8 cellular contexts compared by ENCODE assay signal in the genomic region with DNA sequence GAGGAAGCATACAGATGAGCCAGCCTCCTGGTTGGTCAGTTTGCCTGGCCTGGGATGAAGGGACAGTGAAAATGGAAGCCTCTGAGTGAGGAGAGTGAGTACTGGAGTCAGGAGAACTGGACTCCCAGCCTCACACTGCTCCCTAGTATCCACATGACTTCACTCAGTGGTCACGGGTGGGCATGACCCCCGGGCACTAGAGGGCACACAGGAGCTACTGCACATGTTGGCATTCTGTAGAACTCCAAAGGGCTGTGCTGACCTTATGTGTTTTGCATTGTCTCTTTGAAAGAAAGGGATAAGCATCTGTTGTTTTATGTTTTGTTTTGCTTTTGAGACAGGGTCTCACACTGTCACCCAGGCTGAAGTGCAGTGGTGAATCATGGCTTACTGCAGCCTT. TPM values are rescaled to one million over a fixed set of nuclear protein-coding genes. Genes with fewer than 3 reads are reported as not detected.
DNase-seq lines count a peak whose midpoint lies in the region; ATAC-seq, FAIRE-seq and TF ChIP-seq lines count a peak whose summit lies in the region.

No MANE protein-coding gene starts in this region.

- no peak for TF ChIP-seq POLR2A in spleen (IDR thresholded peaks at IDR 0.05)

- H3K36me3 ChIP-seq in CD4-positive, CD25-positive, alpha-beta regulatory T cell (ENCODE audit: control insufficient read depth, insufficient read depth, low read length), result peaks cover 2% of the 10 kb centered on the region
- peaks cover 0 to 25% of the 10 kb centered on the region in 2 experiments for H3K36me3 ChIP-seq in keratinocyte (ENCODE audit: control insufficient read depth in 2 of 2, extremely low read depth in 1 of 2, insufficient read depth in 2 of 2, low read length in 2 of 2)
- H3K36me3 ChIP-seq in Karpas-422 (ENCODE audit: insufficient read depth, low read length), result peaks cover 48% of the 10 kb centered on the region
- H3K36me3 ChIP-seq in spleen, result peaks cover 0 to 90% (median 0%) of the 10 kb centered on the region in 6 donors

- FAIRE-seq in keratinocyte (lab: Jason Lieb, UNC), result no peak

- dilution Hi-C loops in keratinocyte (cut with MboI; ENCODE audit: extremely low pct_ligation_motif_present, low sequenced_read_pairs), result no loop called here

- H2AFZ ChIP-seq in keratinocyte (ENCODE audit: control insufficient read depth, low read length) (no peak overlapping the region), Karpas-422 (ENCODE audit: low read length) (no peak overlapping the region)

- H3K4me1 Mint-ChIP-seq in CD4-positive, CD25-positive, alpha-beta regulatory T cell, result peaks cover 1 to 21% (median 13%) of the 10 kb centered on the region in 4 donors
- peaks cover 16% of the 10 kb centered on the region for H3K4me1 Mint-ChIP-seq in activated T-cell treated with anti-CD3 and anti-CD28 coated beads, Interleukin-2, amount 50 U/mL, for 72 hours (ENCODE audit: low read depth)

- peaks cover 21% of the 10 kb centered on the region for H3K4me1 ChIP-seq in CD4-positive, CD25-positive, alpha-beta regulatory T cell (ENCODE audit: control insufficient read depth, insufficient read depth, low read length, poor library complexity, severe bottlenecking)
- H3K4me1 ChIP-seq in keratinocyte (ENCODE audit: control insufficient read depth, extremely low read depth, insufficient read depth, low read length) (no peaks in the 10 kb centered on the region), Karpas-422 (ENCODE audit: low read length) (no peaks in the 10 kb centered on the region), spleen (peaks cover 0 to under 1% (median 0%) of the 10 kb centered on the region in 6 donors)

- TF ChIP-seq CTCF in LNCAP (IDR thresholded peaks at IDR 0.05), result peak; percentile 31; the same call in 1 of the 2 replicates
- TF ChIP-seq CTCF in keratinocyte (optimal IDR thresholded peaks at IDR 0.05 in 1 of 3, IDR thresholded peaks at IDR 0.05 in 1 of 3, conservative IDR thresholded peaks at IDR 0.05 in 1 of 3; ENCODE audit: extremely low read depth in 1 of 3, insufficient read depth in 2 of 3, low read length in 3 of 3), result peak in 2 of 3 experiments; percentile 10 to 61
- peak in 5 of 11 experiments; percentile 7 to 49 (median 24) for TF ChIP-seq CTCF in spleen (IDR thresholded peaks at IDR 0.05 in 8 of 11, conservative IDR thresholded peaks at IDR 0.05 in 3 of 11)

- H3K9ac ChIP-seq in keratinocyte (ENCODE audit: control insufficient read depth, extremely low read depth, insufficient read depth, low read length) (no peak overlapping the region), Karpas-422 (ENCODE audit: low read length) (no peak overlapping the region)

- intact Hi-C loops in spleen (cut with DNase I; ENCODE audit: low total_unique reads), result no loop called here

- H3K27ac Mint-ChIP-seq in CD4-positive, CD25-positive, alpha-beta regulatory T cell, result peak overlapping the region; percentile 87 to 90 (median 90)
- peak overlapping the region; percentile 63 for H3K27ac Mint-ChIP-seq in activated T-cell treated with anti-CD3 and anti-CD28 coated beads, Interleukin-2, amount 50 U/mL, for 72 hours

- H3K9me3 ChIP-seq in CD4-positive, CD25-positive, alpha-beta regulatory T cell (ENCODE audit: control insufficient read depth in 2 of 2, low read length in 2 of 2), result no peaks in the 10 kb centered on the region
- H3K9me3 ChIP-seq in keratinocyte (ENCODE audit: control insufficient read depth, low read depth, low read length), result no peaks in the 10 kb centered on the region
- H3K9me3 ChIP-seq in Karpas-422 (ENCODE audit: low read length), result no peaks in the 10 kb centered on the region
- no peaks in the 10 kb centered on the region for H3K9me3 ChIP-seq in spleen

- no peaks in the 10 kb centered on the region for H3K36me3 Mint-ChIP-seq in CD4-positive, CD25-positive, alpha-beta regulatory T cell
- H3K36me3 Mint-ChIP-seq in activated T-cell treated with anti-CD3 and anti-CD28 coated beads, Interleukin-2, amount 50 U/mL, for 72 hours (ENCODE audit: insufficient read depth in 2 of 2), result peaks cover 19 to 55% of the 10 kb centered on the region in 2 donors

- H3K9me1 ChIP-seq in keratinocyte (ENCODE audit: control insufficient read depth, extremely low read depth, insufficient read depth, low read length), result no peaks in the 10 kb centered on the region

- peak; percentile 63 to 65 for ATAC-seq in CD4-positive, CD25-positive, alpha-beta regulatory T cell (ENCODE audit: low read depth in 2 of 2)
- ATAC-seq in activated T-cell treated with anti-CD3 and anti-CD28 coated beads, Interleukin-2, amount 50 U/mL, for 72 hours (replicated peaks in 1 of 2), result peak; percentile 63 to 77
- no peak for ATAC-seq in HG02981 (IDR thresholded peaks at IDR 0.05; ENCODE audit: unreplicated experiment)

- H3K4me2 ChIP-seq in keratinocyte (ENCODE audit: control insufficient read depth, extremely low read depth, insufficient read depth, low read depth, low read length) (no peak overlapping the region), Karpas-422 (ENCODE audit: low read depth, low read length, poor library complexity, severe bottlenecking) (no peak overlapping the region)

- H3K9me2 ChIP-seq in Karpas-422 (replicated peaks; ENCODE audit: insufficient read depth, low read length), result no peaks in the 10 kb centered on the region

- peak overlapping the region; percentile 78 for H3K27ac ChIP-seq in CD4-positive, CD25-positive, alpha-beta regulatory T cell (ENCODE audit: insufficient read depth, low read length, poor library complexity, severe bottlenecking)
- H3K27ac ChIP-seq in keratinocyte (ENCODE audit: control insufficient read depth, insufficient read depth, low read length) (no peak overlapping the region), Karpas-422 (ENCODE audit: low read length) (no peak overlapping the region), spleen (no peak overlapping the region)

- no peaks in the 10 kb centered on the region for H3K27me3 Mint-ChIP-seq in CD4-positive, CD25-positive, alpha-beta regulatory T cell
- H3K27me3 Mint-ChIP-seq in activated T-cell treated with anti-CD3 and anti-CD28 coated beads, Interleukin-2, amount 50 U/mL, for 72 hours (ENCODE audit: low read depth), result no peaks in the 10 kb centered on the region

- DNase-seq in CD4-positive, CD25-positive, alpha-beta regulatory T cell, result peak; percentile 20 to 44 (median 36)
- DNase-seq in activated T-cell treated with anti-CD3 and anti-CD28 coated beads, Interleukin-2, amount 50 U/mL, for 72 hours, result peak; percentile 40 to 44
- DNase-seq in keratinocyte (ENCODE audit: low read depth, low spot score) (no peak), Karpas-422 (no peak), retina (no peak), spleen (no peak)

- no peak overlapping the region for H3K4me3 Mint-ChIP-seq in CD4-positive, CD25-positive, alpha-beta regulatory T cell
- peak overlapping the region in 1 of 2 donors; percentile 43 for H3K4me3 Mint-ChIP-seq in activated T-cell treated with anti-CD3 and anti-CD28 coated beads, Interleukin-2, amount 50 U/mL, for 72 hours

- H3K79me2 ChIP-seq in keratinocyte (ENCODE audit: control insufficient read depth, insufficient read depth, low read length), result no peaks in the 10 kb centered on the region
- H3K79me2 ChIP-seq in Karpas-422 (ENCODE audit: low read length), result no peaks in the 10 kb centered on the region

- H3K27me3 ChIP-seq in CD4-positive, CD25-positive, alpha-beta regulatory T cell (ENCODE audit: control insufficient read depth, insufficient read depth, low read length), result no peaks in the 10 kb centered on the region
- H3K27me3 ChIP-seq in keratinocyte (ENCODE audit: control insufficient read depth, extremely low read depth, insufficient read depth, low read length), result no peaks in the 10 kb centered on the region
- no peaks in the 10 kb centered on the region for H3K27me3 ChIP-seq in Karpas-422 (ENCODE audit: low read length)
- no peaks in the 10 kb centered on the region for H3K27me3 ChIP-seq in spleen (replicated peaks in 1 of 7)

- 47 to 85% (median 65%) methylated on average over 2 of the region's 2 CpGs for WGBS in spleen, 5 donors

- no peaks in the 10 kb centered on the region for H4K20me1 ChIP-seq in keratinocyte (ENCODE audit: control insufficient read depth, extremely low read depth, insufficient read depth, low read length)
- no peaks in the 10 kb centered on the region for H4K20me1 ChIP-seq in Karpas-422 (ENCODE audit: insufficient read depth, low read depth, low read length)

- H3K9me3 Mint-ChIP-seq in CD4-positive, CD25-positive, alpha-beta regulatory T cell, result no peaks in the 10 kb centered on the region
- H3K9me3 Mint-ChIP-seq in activated T-cell treated with anti-CD3 and anti-CD28 coated beads, Interleukin-2, amount 50 U/mL, for 72 hours, result no peaks in the 10 kb centered on the region

- peak overlapping the region; percentile 8 for H3K4me3 ChIP-seq in CD4-positive, CD25-positive, alpha-beta regulatory T cell (ENCODE audit: low read depth, low read length)
- H3K4me3 ChIP-seq in keratinocyte (ENCODE audit: control insufficient read depth in 2 of 3, extremely low read depth in 1 of 3, insufficient read depth in 2 of 3, low read depth in 1 of 3, low read length in 3 of 3) (no peak overlapping the region), Karpas-422 (ENCODE audit: low read length) (no peak overlapping the region), spleen (no peak overlapping the region)

RNA-seq across cellular contexts. Expression of a gene that starts 23.7 kb away (rescaled TPM):
- total RNA-seq in CD4-positive, CD25-positive, alpha-beta regulatory T cell, result 14.0 TPM
- 10 to 100 TPM in 1 of 4 donors, 1 to 10 TPM in 3; 4.2 to 10.0 (median 8.1) TPM for polyA plus RNA-seq in CD4-positive, CD25-positive, alpha-beta regulatory T cell
- 10 to 100 TPM; 82.2 to 86.2 TPM for total RNA-seq in activated T-cell treated with anti-CD3 and anti-CD28 coated beads, Interleukin-2, amount 50 U/mL, for 72 hours
- polyA plus RNA-seq in keratinocyte (2.1 to 21.1 TPM (median 14.4 TPM) in 3 replicates), spleen (1 to 10 TPM in 2 of 3 donors, under 1 TPM in 1; 0.83 to 6.0 (median 4.5) TPM)
- 0.41 TPM for polyA plus RNA-seq in keratinocyte (2011; ENCODE audit: low read depth)
- polyA plus RNA-seq in keratinocyte (2011; cell fraction: cytosol; rRNA removed), result 3.7 and 3.9 TPM in 2 replicates
- 3.7 and 4.1 TPM in 2 replicates for polyA plus RNA-seq in keratinocyte (2011; cell fraction: nucleus; rRNA removed)
- 10.9 TPM in 1 of 2 replicates, not detected in the other for polyA plus RNA-seq in keratinocyte (2012; ENCODE audit: low replicate concordance)
- polyA minus RNA-seq in keratinocyte, result 2.8 to 22.4 TPM (median 11.7 TPM) in 3 replicates
- polyA minus RNA-seq in keratinocyte (2011; cell fraction: cytosol; rRNA and poly(A)+ RNA removed), result 3.5 TPM
- polyA minus RNA-seq in keratinocyte (2011; cell fraction: nucleus; rRNA and poly(A)+ RNA removed), result 1.4 and 1.5 TPM in 2 replicates
- 23.1 and 24.2 TPM in 2 replicates for total RNA-seq in Karpas-422 (2014; rRNA removed; shearing (Covaris generic); ENCODE audit: low replicate concordance)
- 1 to 10 TPM; 3.0 to 8.9 (median 5.0) TPM for total RNA-seq in spleen

RNA-seq across cellular contexts. Expression of a gene that starts 34.2 kb away (rescaled TPM):
- 27.8 TPM for total RNA-seq in CD4-positive, CD25-positive, alpha-beta regulatory T cell
- polyA plus RNA-seq in CD4-positive, CD25-positive, alpha-beta regulatory T cell, result 10 to 100 TPM in 2 of 4 donors, 1 to 10 TPM in 2; 7.5 to 17.5 (median 10.9) TPM
- 10 to 100 TPM; 28.0 to 31.4 TPM for total RNA-seq in activated T-cell treated with anti-CD3 and anti-CD28 coated beads, Interleukin-2, amount 50 U/mL, for 72 hours
- polyA plus RNA-seq in keratinocyte, result 0.28 to 0.66 TPM (median 0.58 TPM) in 3 replicates
- not detected for polyA plus RNA-seq in keratinocyte (2011; ENCODE audit: low read depth)
- polyA plus RNA-seq in keratinocyte (2011; cell fraction: cytosol; rRNA removed), result 0.10 and 0.11 TPM in 2 replicates
- 0.39 and 0.49 TPM in 2 replicates for polyA plus RNA-seq in keratinocyte (2011; cell fraction: nucleus; rRNA removed)
- polyA plus RNA-seq in keratinocyte (2012; ENCODE audit: low replicate concordance), result 0.07 and 0.72 TPM in 2 replicates
- 0.20 to 0.79 TPM (median 0.26 TPM) in 3 replicates for polyA minus RNA-seq in keratinocyte
- not detected for polyA minus RNA-seq in keratinocyte (2011; cell fraction: cytosol; rRNA and poly(A)+ RNA removed)
- not detected in 2 replicates for polyA minus RNA-seq in keratinocyte (2011; cell fraction: nucleus; rRNA and poly(A)+ RNA removed)
- 12.4 and 21.2 TPM in 2 replicates for total RNA-seq in Karpas-422 (2014; rRNA removed; shearing (Covaris generic); ENCODE audit: low replicate concordance)
- total RNA-seq in spleen, result 1 to 10 TPM; 2.9 to 6.6 (median 4.4) TPM
- polyA plus RNA-seq in spleen, result 1 to 10 TPM in 1 of 3 donors, under 1 TPM in 2; 0.80 to 1.4 (median 0.90) TPM

RNA-seq across cellular contexts. Expression of a gene that starts 54.0 kb away (rescaled TPM):
- total RNA-seq in CD4-positive, CD25-positive, alpha-beta regulatory T cell, result 295 TPM
- polyA plus RNA-seq in CD4-positive, CD25-positive, alpha-beta regulatory T cell, result 10 to 100 TPM; 67.4 to 89.4 (median 83.4) TPM
- total RNA-seq in activated T-cell treated with anti-CD3 and anti-CD28 coated beads, Interleukin-2, amount 50 U/mL, for 72 hours, result 100 to 1,000 TPM; 188 to 228 TPM
- polyA plus RNA-seq in keratinocyte (78.4 to 97.5 TPM (median 79.4 TPM) in 3 replicates), spleen (10 to 100 TPM; 60.5 to 74.4 (median 73.6) TPM)
- 95.0 TPM for polyA plus RNA-seq in keratinocyte (2011; ENCODE audit: low read depth)
- 57.6 and 67.6 TPM in 2 replicates for polyA plus RNA-seq in keratinocyte (2011; cell fraction: cytosol; rRNA removed)
- 216 and 245 TPM in 2 replicates for polyA plus RNA-seq in keratinocyte (2011; cell fraction: nucleus; rRNA removed)
- polyA plus RNA-seq in keratinocyte (2012; ENCODE audit: low replicate concordance), result 55.1 and 79.8 TPM in 2 replicates
- polyA minus RNA-seq in keratinocyte, result 202 to 276 TPM (median 227 TPM) in 3 replicates
- polyA minus RNA-seq in keratinocyte (2011; cell fraction: cytosol; rRNA and poly(A)+ RNA removed), result 68.7 TPM
- polyA minus RNA-seq in keratinocyte (2011; cell fraction: nucleus; rRNA and poly(A)+ RNA removed), result 131 and 182 TPM in 2 replicates
- total RNA-seq in Karpas-422 (2014; rRNA removed; shearing (Covaris generic); ENCODE audit: low replicate concordance), result 68.1 and 83.8 TPM in 2 replicates
- 100 to 1,000 TPM; 110 to 139 (median 130) TPM for total RNA-seq in spleen

Comparison
In these comparisons a context has a peak if more than half of its experiments do, and no peak if none do; other contexts are left out.
1. DNase-seq: peak in CD4-positive, CD25-positive, alpha-beta regulatory T cell (3 of 3) and activated T-cell treated with anti-CD3 and anti-CD28 coated beads, Interleukin-2, amount 50 U/mL, for 72 hours (2 of 2); none in keratinocyte (single experiment), Karpas-422 (single experiment), retina (single experiment) and spleen (single experiment).